Comparison of ENCODE assay signal across 1 cellular context in genomic region chr1:198106007-198106406, GRCh38.
TF ChIP-seq lines count a peak whose summit lies in the region.

No MANE protein-coding gene starts in this region.

TF ChIP-seq in GM23338, 12 proteins besides CTCF, POLR2A, EP300 and RAD21 (continued from another document):
- TF ChIP-seq ZNF462 (CRISPR knock-in tag; IDR thresholded peaks at IDR 0.05) (no peak), EZH2 (IDR thresholded peaks at IDR 0.05; ENCODE audit: low read depth, unreplicated experiment) (no peak), CREB1 (CRISPR knock-in tag; IDR thresholded peaks at IDR 0.05; ENCODE audit: low read depth) (no peak), NANOG (IDR thresholded peaks at IDR 0.05; ENCODE audit: borderline replicate concordance) (no peak), ZNF114 (CRISPR knock-in tag; IDR thresholded peaks at IDR 0.05) (no peak), STAT1 (IDR thresholded peaks at IDR 0.05; ENCODE audit: unreplicated experiment) (no peak), POLR2AphosphoS5 (IDR thresholded peaks at IDR 0.05; ENCODE audit: low read depth) (no peak), ZNF331 (CRISPR knock-in tag; IDR thresholded peaks at IDR 0.05; ENCODE audit: low read depth) (no peak), EZH2phosphoT487 (IDR thresholded peaks at IDR 0.05; ENCODE audit: unreplicated experiment) (no peak), REST (IDR thresholded peaks at IDR 0.05; ENCODE audit: unreplicated experiment) (no peak)
